ENCODE assay signal across 25 cellular contexts in the genomic region with DNA sequence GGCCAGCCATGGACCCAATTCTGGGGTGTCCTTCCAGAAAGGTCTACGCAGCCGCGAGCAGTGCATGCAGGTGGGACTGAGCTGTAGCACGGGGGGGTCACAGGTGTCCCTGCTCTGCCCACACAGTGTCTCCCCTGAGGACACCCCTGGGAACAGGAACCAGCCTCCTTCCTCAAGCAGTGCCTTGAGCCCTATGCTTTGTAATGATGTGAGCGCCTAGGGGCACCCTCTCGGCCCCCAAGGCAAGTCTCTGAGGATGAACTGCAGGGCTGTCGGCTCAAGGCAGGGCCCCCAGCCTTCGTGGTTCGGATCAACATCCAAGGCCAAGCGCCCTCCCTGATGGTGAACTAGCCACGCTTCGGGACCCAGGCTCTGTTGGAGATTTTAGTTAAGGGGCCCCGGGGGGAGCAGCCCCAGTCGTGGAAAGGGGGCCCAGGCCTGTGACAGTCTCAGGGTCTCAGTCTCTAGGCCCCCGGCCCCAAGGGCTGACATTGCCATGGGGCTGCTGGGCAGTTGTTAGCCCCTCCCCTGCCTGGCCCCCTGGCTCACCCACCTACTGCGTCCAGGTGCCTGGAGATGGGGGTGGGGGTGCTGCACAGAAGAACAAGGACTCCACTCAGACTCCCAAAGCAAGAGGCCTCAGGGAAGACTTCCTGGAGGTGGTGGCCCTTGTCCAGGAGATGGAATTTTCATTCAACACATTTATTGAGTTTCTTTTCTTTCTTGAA. TPM values are rescaled to one million over a fixed set of nuclear protein-coding genes. Genes with fewer than 3 reads are reported as not detected.
DNase-seq lines count a peak whose midpoint lies in the region; ATAC-seq, FAIRE-seq and TF ChIP-seq lines count a peak whose summit lies in the region.
"Had no signal": no experiment of that assay in that cellular context is flagged by ENCODE, and none has a peak within 500 bp of the region (broad histone marks: within the 10 kb centered on the region; RNA-seq: fewer than 3 reads in every experiment).

No MANE protein-coding gene starts in this region.

- peaks cover 26% of the 10 kb centered on the region for H3K4me1 ChIP-seq in Karpas-422 (ENCODE audit: low read length)
- peaks cover 14% of the 10 kb centered on the region for H3K4me1 ChIP-seq in GM12878 (ENCODE audit: control insufficient read depth, insufficient read depth, low read length)

- peaks cover 31% of the 10 kb centered on the region for H3K36me3 Mint-ChIP-seq in activated T-cell treated with anti-CD3 and anti-CD28 coated beads, Interleukin-2, amount 50 U/mL, for 24 hours (ENCODE audit: low read depth)
- H3K36me3 Mint-ChIP-seq in stimulated activated effector memory CD8-positive, alpha-beta T cell treated with anti-CD3 and anti-CD28 coated beads, Interleukin-12 subunit alpha, Interleukin-12 subunit beta, amount 100 ng/mL, for 72 hours, result peaks cover 74% of the 10 kb centered on the region

- H3K36me3 ChIP-seq in Karpas-422 (ENCODE audit: insufficient read depth, low read length) (no peaks in the 10 kb centered on the region; the same call in 1 of the 2 replicates), GM12878 (ENCODE audit: control insufficient read depth in 2 of 2, insufficient read depth in 2 of 2, low read length in 1 of 2) (peaks cover 2 to 4% of the 10 kb centered on the region in 2 experiments; a peak in 2 of 4 replicates)

- intact Hi-C loops in GM12878 (cut with micrococcal nuclease; ENCODE audit: unreplicated experiment), result no loop called here

- ATAC-seq in GM12878, result peak; percentile 11; the same call in 2 of the 3 replicates
- ATAC-seq in stimulated activated effector memory CD8-positive, alpha-beta T cell treated with anti-CD3 and anti-CD28 coated beads, Interleukin-12 subunit alpha, Interleukin-12 subunit beta, amount 100 ng/mL, for 72 hours, result no peak
- no peak for ATAC-seq in HG02973 (IDR thresholded peaks at IDR 0.05; ENCODE audit: unreplicated experiment)

- SMC1A ChIA-PET in GM12878 (lab: Charles Lee; ENCODE audit: uncharacterized antibody, unreplicated experiment), result no interaction called here

- no peak for FAIRE-seq in GM12878 (lab: Jason Lieb, UNC)
- FAIRE-seq: G401.6, kidney had no signal

- no peaks in the 10 kb centered on the region for H3K9me2 ChIP-seq in Karpas-422 (replicated peaks; ENCODE audit: insufficient read depth, low read length)

- H3K27me3 ChIP-seq in Karpas-422 (ENCODE audit: low read length) (no peaks in the 10 kb centered on the region), GM12878 (replicated peaks in 1 of 2; ENCODE audit: control insufficient read depth in 2 of 2, insufficient read depth in 2 of 2, low read length in 1 of 2) (peaks cover 13 to 18% of the 10 kb centered on the region in 2 experiments)

- H3K27ac ChIP-seq in Karpas-422 (ENCODE audit: low read length) (no peak overlapping the region), GM12878 (ENCODE audit: control insufficient read depth, insufficient read depth) (no peak overlapping the region)
- H3K27ac ChIP-seq: hepatocyte, neutrophil, stomach, VCaP had no signal

- H3K4me1 Mint-ChIP-seq in activated T-cell treated with anti-CD3 and anti-CD28 coated beads, Interleukin-2, amount 50 U/mL, for 24 hours (ENCODE audit: low read depth), result peaks cover 40% of the 10 kb centered on the region
- H3K4me1 Mint-ChIP-seq in stimulated activated effector memory CD8-positive, alpha-beta T cell treated with anti-CD3 and anti-CD28 coated beads, Interleukin-12 subunit alpha, Interleukin-12 subunit beta, amount 100 ng/mL, for 72 hours, result peaks cover 55% of the 10 kb centered on the region

- H3K9me3 Mint-ChIP-seq in activated T-cell treated with anti-CD3 and anti-CD28 coated beads, Interleukin-2, amount 50 U/mL, for 24 hours, result no peaks in the 10 kb centered on the region
- no peaks in the 10 kb centered on the region for H3K9me3 Mint-ChIP-seq in stimulated activated effector memory CD8-positive, alpha-beta T cell treated with anti-CD3 and anti-CD28 coated beads, Interleukin-12 subunit alpha, Interleukin-12 subunit beta, amount 100 ng/mL, for 72 hours

- H3K27me3 Mint-ChIP-seq in activated T-cell treated with anti-CD3 and anti-CD28 coated beads, Interleukin-2, amount 50 U/mL, for 24 hours, result peaks cover 34% of the 10 kb centered on the region

- H3K9ac ChIP-seq in Karpas-422 (ENCODE audit: low read length) (no peak overlapping the region), GM12878 (ENCODE audit: control insufficient read depth, insufficient read depth, low read length) (no peak overlapping the region)

- POLR2A ChIA-PET in GM12878 (lab: Charles Lee), result no interaction called here

- no peak overlapping the region for H3K4me3 Mint-ChIP-seq in activated T-cell treated with anti-CD3 and anti-CD28 coated beads, Interleukin-2, amount 50 U/mL, for 24 hours
- peak overlapping the region; percentile 29 for H3K4me3 Mint-ChIP-seq in stimulated activated effector memory CD8-positive, alpha-beta T cell treated with anti-CD3 and anti-CD28 coated beads, Interleukin-12 subunit alpha, Interleukin-12 subunit beta, amount 100 ng/mL, for 72 hours

- TF ChIP-seq RAD21 in GM12878 (IDR thresholded peaks at IDR 0.05; ENCODE audit: insufficient read depth, low read depth, low read length), result no peak

- no peak for DNase-seq in activated T-cell treated with anti-CD3 and anti-CD28 coated beads, Interleukin-2, amount 50 U/mL, for 24 hours
- no peak for DNase-seq in activated T-cell treated with anti-CD3 and anti-CD28 coated beads for 4 hours
- DNase-seq in Karpas-422, result peak; percentile 80
- no peak for DNase-seq in GM12878 (ENCODE audit: low read depth, low spot score)
- no peak for DNase-seq in stimulated activated effector memory CD8-positive, alpha-beta T cell treated with anti-CD3 and anti-CD28 coated beads, Interleukin-12 subunit alpha, Interleukin-12 subunit beta, amount 100 ng/mL, for 72 hours (ENCODE audit: low spot score in 2 of 2)
- no peak for DNase-seq in NCI-H2029 (lab: John Stamatoyannopoulos, UW)
- no peak for DNase-seq in activated CD4-positive, alpha-beta T cell treated with anti-CD3 and anti-CD28 coated beads for 4 hours
- DNase-seq: activated gamma-delta T cell; anterior cingulate cortex; cerebellar nuclear complex; COR-L47; effector memory CD4-positive, alpha-beta T cell; kidney; NCI-H2107; NCI-H526 treated with DMSO at 0.1 percent for 48 hours; stomach had no signal

- no TSS peak for BruUV-seq in GM12878 (replicated peaks; lab: Mats Ljungman, UMichigan)

- H2AFZ ChIP-seq in Karpas-422 (ENCODE audit: low read length) (no peak overlapping the region), GM12878 (ENCODE audit: control insufficient read depth, low read depth, low read length) (no peak overlapping the region)
- H2AFZ ChIP-seq: hepatocyte had no signal

- no peak for TF ChIP-seq CTCF in GM12878 (IDR thresholded peaks at IDR 0.05 in 2 of 3, conservative IDR thresholded peaks at IDR 0.05 in 1 of 3; ENCODE audit: control insufficient read depth in 2 of 3, extremely low read depth in 1 of 3, insufficient read depth in 1 of 3, low read depth in 3 of 3, low read length in 3 of 3)

- no peaks in the 10 kb centered on the region for H3K79me2 ChIP-seq in Karpas-422 (ENCODE audit: low read length)
- no peaks in the 10 kb centered on the region for H3K79me2 ChIP-seq in GM12878 (ENCODE audit: control insufficient read depth, insufficient read depth, low read length)
- H3K79me2 ChIP-seq: hepatocyte had no signal

- H3K4me3 ChIP-seq in Karpas-422 (ENCODE audit: low read length), result no peak overlapping the region
- no peak overlapping the region for H3K4me3 ChIP-seq in GM12878
- H3K4me3 ChIP-seq: hepatocyte, stomach had no signal

- in situ Hi-C loops in GM12878 (cut with MboI), result no loop called here

- TF ChIP-seq POLR2A in GM12878 (IDR thresholded peaks at IDR 0.05; ENCODE audit: low read depth, low read length), result peak; percentile 63

- WGBS in GM12878 (ENCODE audit: insufficient coverage, insufficient replicate concordance, low lambda C conversion rate, missing lambda C conversion rate), result 20% methylated on average over 16 of the region's 16 CpGs

- H3K9me3 ChIP-seq in Karpas-422 (ENCODE audit: low read length) (no peaks in the 10 kb centered on the region), GM12878 (replicated peaks; ENCODE audit: control insufficient read depth, insufficient read depth, low read length) (no peaks in the 10 kb centered on the region; the same call in 2 of the 3 replicates)
- H3K9me3 ChIP-seq: neutrophil, stomach had no signal

- peak overlapping the region; percentile 12 for H3K27ac Mint-ChIP-seq in activated T-cell treated with anti-CD3 and anti-CD28 coated beads, Interleukin-2, amount 50 U/mL, for 24 hours
- peak overlapping the region; percentile 80 for H3K27ac Mint-ChIP-seq in stimulated activated effector memory CD8-positive, alpha-beta T cell treated with anti-CD3 and anti-CD28 coated beads, Interleukin-12 subunit alpha, Interleukin-12 subunit beta, amount 100 ng/mL, for 72 hours

- CTCF ChIA-PET in GM12878 (lab: Yijun Ruan, JAX), result no interaction called here

- TF ChIP-seq EP300 in GM12878 (IDR thresholded peaks at IDR 0.05; ENCODE audit: borderline replicate concordance in 1 of 2, control insufficient read depth in 1 of 2, low read depth in 2 of 2, low read length in 2 of 2), result no peak

- RAD21 ChIA-PET in GM12878 (lab: Charles Lee; ENCODE audit: unreplicated experiment), result no interaction called here

- peak overlapping the region; percentile 40 for H3K4me2 ChIP-seq in Karpas-422 (ENCODE audit: low read depth, low read length, poor library complexity, severe bottlenecking)
- H3K4me2 ChIP-seq in GM12878 (ENCODE audit: control insufficient read depth, insufficient read depth), result no peak overlapping the region
- H3K4me2 ChIP-seq: hepatocyte had no signal

- H4K20me1 ChIP-seq in Karpas-422 (ENCODE audit: insufficient read depth, low read depth, low read length) (peaks cover 41% of the 10 kb centered on the region), GM12878 (ENCODE audit: control insufficient read depth, insufficient read depth) (peaks cover 3% of the 10 kb centered on the region; the same call in 1 of the 2 replicates)

RNA-seq across cellular contexts. Expression of gene IL17C, which starts 2.3 kb away (rescaled TPM):
- total RNA-seq in Karpas-422 (2014; rRNA removed; shearing (Covaris generic); ENCODE audit: low replicate concordance), result not detected in 2 replicates
- not detected in 2 replicates for total RNA-seq in GM12878 (2013; cell fraction: nucleolus; rRNA removed)
- total RNA-seq in GM12878 (2014; rRNA removed) (not detected in 2 replicates), GM12878 (2014; rRNA removed; fragmentation: Illumina TruSeq; extraction: Trizol) (not detected in 2 replicates), GM12878 (2021) (not detected in 2 replicates)
- not detected for polyA plus RNA-seq in GM12878 (2011; ENCODE audit: low read depth)
- polyA plus RNA-seq in GM12878 (2011; rRNA removed) (not detected in 2 replicates), GM12878 (2014; fragmentation: Illumina TruSeq; extraction: Trizol) (not detected in 2 replicates), GM12878 (2014; fragmentation: Nextera tagmentation; extraction: Ambion mirVana) (not detected), GM12878 (2014; rRNA removed) (0.33 TPM in 1 of 2 replicates, not detected in the other), GM12878 (2016; fragmentation: Nextera tagmentation; extraction: Ambion mirVana) (not detected)
- polyA plus RNA-seq in GM12878 (2011; cell fraction: cytosol; rRNA removed), result 0.08 and 0.10 TPM in 2 replicates
- 0.31 and 0.55 TPM in 2 replicates for polyA plus RNA-seq in GM12878 (2011; cell fraction: nucleus; rRNA removed)
- 0.26 and 0.32 TPM in 2 replicates for polyA plus RNA-seq in GM12878 (2012)
- not detected in 2 replicates for polyA minus RNA-seq in GM12878 (2011; rRNA and poly(A)+ RNA removed)
- polyA minus RNA-seq in GM12878 (2011; cell fraction: cytosol; rRNA and poly(A)+ RNA removed), result not detected in 2 replicates
- not detected in 2 replicates for polyA minus RNA-seq in GM12878 (2011; cell fraction: nucleus; rRNA and poly(A)+ RNA removed)
- total RNA-seq: activated CD8-positive, alpha-beta memory T cell treated with anti-CD3 and anti-CD28 coated beads for 36 hours; hepatocyte; kidney; mesenteric fat pad; urinary bladder had no signal
- polyA plus RNA-seq: AG04450 had no signal

RNA-seq across cellular contexts. Expression of gene CYBA, which starts 10.2 kb away (rescaled TPM):
- total RNA-seq in Karpas-422 (2014; rRNA removed; shearing (Covaris generic); ENCODE audit: low replicate concordance), result 395 and 1,207 TPM in 2 replicates
- 178 and 189 TPM in 2 replicates for total RNA-seq in GM12878 (2013; cell fraction: nucleolus; rRNA removed)
- total RNA-seq in GM12878 (2014; rRNA removed) (531 and 598 TPM in 2 replicates), GM12878 (2014; rRNA removed; fragmentation: Illumina TruSeq; extraction: Trizol) (114 and 132 TPM in 2 replicates), GM12878 (2021) (373 and 384 TPM in 2 replicates)
- 92.9 TPM for polyA plus RNA-seq in GM12878 (2011; ENCODE audit: low read depth)
- polyA plus RNA-seq in GM12878 (2011; rRNA removed) (29.3 and 78.7 TPM in 2 replicates), GM12878 (2014; fragmentation: Illumina TruSeq; extraction: Trizol) (7.9 and 53.2 TPM in 2 replicates), GM12878 (2014; fragmentation: Nextera tagmentation; extraction: Ambion mirVana) (under 1 TPM; 0.55 to 0.66 TPM), GM12878 (2014; rRNA removed) (551 and 668 TPM in 2 replicates), GM12878 (2016; fragmentation: Nextera tagmentation; extraction: Ambion mirVana) (100 to 1,000 TPM; 462 to 477 TPM)
- 257 and 379 TPM in 2 replicates for polyA plus RNA-seq in GM12878 (2011; cell fraction: cytosol; rRNA removed)
- polyA plus RNA-seq in GM12878 (2011; cell fraction: nucleus; rRNA removed), result 417 and 477 TPM in 2 replicates
- polyA plus RNA-seq in GM12878 (2012), result 413 and 478 TPM in 2 replicates
- 55.5 and 207 TPM in 2 replicates for polyA minus RNA-seq in GM12878 (2011; rRNA and poly(A)+ RNA removed)
- polyA minus RNA-seq in GM12878 (2011; cell fraction: cytosol; rRNA and poly(A)+ RNA removed), result 88.6 and 114 TPM in 2 replicates
- polyA minus RNA-seq in GM12878 (2011; cell fraction: nucleus; rRNA and poly(A)+ RNA removed), result 55.1 and 94.4 TPM in 2 replicates

RNA-seq across cellular contexts. Expression of gene MVD, which starts 22.2 kb away (rescaled TPM):
- 35.0 and 82.2 TPM in 2 replicates for total RNA-seq in Karpas-422 (2014; rRNA removed; shearing (Covaris generic); ENCODE audit: low replicate concordance)
- 81.8 and 88.4 TPM in 2 replicates for total RNA-seq in GM12878 (2013; cell fraction: nucleolus; rRNA removed)
- total RNA-seq in GM12878 (2014; rRNA removed) (101 and 104 TPM in 2 replicates), GM12878 (2014; rRNA removed; fragmentation: Illumina TruSeq; extraction: Trizol) (45.0 and 50.0 TPM in 2 replicates), GM12878 (2021) (132 and 147 TPM in 2 replicates)
- polyA plus RNA-seq in GM12878 (2011; ENCODE audit: low read depth), result 21.0 TPM
- polyA plus RNA-seq in GM12878 (2011; rRNA removed) (15.5 and 41.4 TPM in 2 replicates), GM12878 (2014; fragmentation: Illumina TruSeq; extraction: Trizol) (8.4 and 28.9 TPM in 2 replicates), GM12878 (2014; fragmentation: Nextera tagmentation; extraction: Ambion mirVana) (1 to 10 TPM; 5.0 to 6.8 TPM), GM12878 (2014; rRNA removed) (80.1 and 95.9 TPM in 2 replicates), GM12878 (2016; fragmentation: Nextera tagmentation; extraction: Ambion mirVana) (10 to 100 TPM; 80.5 to 85.4 TPM)
- 53.9 and 79.5 TPM in 2 replicates for polyA plus RNA-seq in GM12878 (2011; cell fraction: cytosol; rRNA removed)
- polyA plus RNA-seq in GM12878 (2011; cell fraction: nucleus; rRNA removed), result 293 and 318 TPM in 2 replicates
- 91.8 and 107 TPM in 2 replicates for polyA plus RNA-seq in GM12878 (2012)
- 18.5 and 44.7 TPM in 2 replicates for polyA minus RNA-seq in GM12878 (2011; rRNA and poly(A)+ RNA removed)
- polyA minus RNA-seq in GM12878 (2011; cell fraction: cytosol; rRNA and poly(A)+ RNA removed), result 25.0 and 33.1 TPM in 2 replicates
- polyA minus RNA-seq in GM12878 (2011; cell fraction: nucleus; rRNA and poly(A)+ RNA removed), result 39.9 and 52.2 TPM in 2 replicates

RNA-seq across cellular contexts. Expression of gene SNAI3, which starts 45.6 kb away (rescaled TPM):
- total RNA-seq in Karpas-422 (2014; rRNA removed; shearing (Covaris generic); ENCODE audit: low replicate concordance), result 1.3 and 1.4 TPM in 2 replicates
- total RNA-seq in GM12878 (2013; cell fraction: nucleolus; rRNA removed), result 2.4 and 3.1 TPM in 2 replicates
- total RNA-seq in GM12878 (2014; rRNA removed), result 4.7 and 6.5 TPM in 2 replicates
- total RNA-seq in GM12878 (2014; rRNA removed; fragmentation: Illumina TruSeq; extraction: Trizol), result 1.2 and 1.7 TPM in 2 replicates
- total RNA-seq in GM12878 (2021), result 5.7 and 7.4 TPM in 2 replicates
- polyA plus RNA-seq in GM12878 (2011; ENCODE audit: low read depth), result 1.5 TPM
- 0.53 and 1.5 TPM in 2 replicates for polyA plus RNA-seq in GM12878 (2011; rRNA removed)
- polyA plus RNA-seq in GM12878 (2011; cell fraction: cytosol; rRNA removed), result 2.0 and 3.2 TPM in 2 replicates
- polyA plus RNA-seq in GM12878 (2011; cell fraction: nucleus; rRNA removed), result 4.2 TPM in 2 replicates
- polyA plus RNA-seq in GM12878 (2012), result 2.6 and 2.8 TPM in 2 replicates
- 0.10 and 1.4 TPM in 2 replicates for polyA plus RNA-seq in GM12878 (2014; fragmentation: Illumina TruSeq; extraction: Trizol)
- under 1 TPM; 0.21 to 0.26 TPM for polyA plus RNA-seq in GM12878 (2014; fragmentation: Nextera tagmentation; extraction: Ambion mirVana)
- polyA plus RNA-seq in GM12878 (2014; rRNA removed), result 4.3 and 6.6 TPM in 2 replicates
- polyA plus RNA-seq in GM12878 (2016; fragmentation: Nextera tagmentation; extraction: Ambion mirVana), result 1 to 10 TPM; 6.2 to 7.1 TPM
- 1.1 and 2.2 TPM in 2 replicates for polyA minus RNA-seq in GM12878 (2011; rRNA and poly(A)+ RNA removed)
- 2.3 and 2.4 TPM in 2 replicates for polyA minus RNA-seq in GM12878 (2011; cell fraction: cytosol; rRNA and poly(A)+ RNA removed)
- polyA minus RNA-seq in GM12878 (2011; cell fraction: nucleus; rRNA and poly(A)+ RNA removed), result 0.97 and 2.1 TPM in 2 replicates
- total RNA-seq: urinary bladder had no signal
